ENCODE assay signal across 9 cellular contexts in the genomic region with DNA sequence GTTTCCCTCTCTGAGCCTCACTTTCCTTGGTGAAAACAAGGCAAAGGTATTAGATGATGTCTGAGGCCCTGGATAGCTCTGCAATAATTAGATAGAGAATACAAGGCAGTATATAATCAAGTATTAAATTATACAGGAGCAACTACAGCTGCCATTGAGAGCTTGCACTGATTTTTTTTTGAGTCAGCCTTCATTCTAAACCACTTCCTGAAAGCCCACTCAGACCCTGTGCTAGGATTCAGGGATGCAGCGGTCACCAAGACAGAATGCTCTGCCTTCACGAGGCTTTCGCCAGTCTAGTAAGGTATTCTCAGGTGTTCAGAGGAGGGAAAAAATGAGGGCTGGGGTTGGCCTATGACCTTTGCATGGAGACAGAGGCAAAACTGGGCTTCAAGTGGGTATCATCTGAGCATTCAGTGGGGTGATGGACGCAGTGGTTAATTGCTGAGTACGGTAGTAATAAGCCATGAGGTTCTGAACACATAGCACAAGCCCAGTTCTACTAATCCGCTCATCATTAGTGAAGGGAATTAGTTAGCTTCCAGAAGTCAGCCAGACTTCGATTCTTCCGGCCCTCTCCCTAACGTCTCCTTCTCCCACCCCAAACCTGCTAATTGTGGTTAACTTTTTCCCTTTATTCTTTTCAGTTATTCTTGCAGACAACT. TPM values are rescaled to one million over a fixed set of nuclear protein-coding genes. Genes with fewer than 3 reads are reported as not detected.
DNase-seq lines count a peak whose midpoint lies in the region; ATAC-seq and TF ChIP-seq lines count a peak whose summit lies in the region.
"Had no signal": no experiment of that assay in that cellular context is flagged by ENCODE, and none has a peak within 500 bp of the region (broad histone marks: within the 10 kb centered on the region; RNA-seq: fewer than 3 reads in every experiment).

No MANE protein-coding gene starts in this region.

- H3K27me3 Mint-ChIP-seq in CD4-positive, alpha-beta T cell: no peaks in the 10 kb centered on the region

- H4K91ac ChIP-seq in trophoblast cell (ENCODE audit: low read depth, low read length): no peak overlapping the region

- H3K18ac ChIP-seq in trophoblast cell (ENCODE audit: low read length): peak overlapping the region; percentile 17

- H4K12ac ChIP-seq in trophoblast cell (ENCODE audit: low read depth, low read length): peak overlapping the region; percentile 7

- ATAC-seq in CD4-positive, alpha-beta T cell (ENCODE audit: poor library complexity): no peak
- no peak for ATAC-seq in GM21576 (IDR thresholded peaks at IDR 0.05; ENCODE audit: unreplicated experiment)
- ATAC-seq in GM18873 (IDR thresholded peaks at IDR 0.05; ENCODE audit: low FRiP score, unreplicated experiment): no peak
- ATAC-seq in HG03457 (IDR thresholded peaks at IDR 0.05; ENCODE audit: unreplicated experiment): no peak

- peak overlapping the region; percentile 96 for H3K4ac ChIP-seq in trophoblast cell (ENCODE audit: low read depth, low read length)

- H3K4me1 ChIP-seq in trophoblast cell (ENCODE audit: control insufficient read depth in 1 of 2, insufficient read depth in 2 of 2, low read length in 2 of 2): peaks cover 16 to 21% of the 10 kb centered on the region in 2 experiments

- POLR2A ChIA-PET in CD4-positive, alpha-beta T cell (lab: Charles Lee): interaction anchor here (0.8 to 6.3 kb wide), 2 partner anchors 9 to 15 kb away, joined by 5 to 31 read pairs; no protein-coding TSS in a partner anchor

- H3K4me3 Mint-ChIP-seq in CD4-positive, alpha-beta T cell: peak overlapping the region; percentile 73

- no peak overlapping the region for H3K27ac ChIP-seq in CD4-positive, alpha-beta T cell (ENCODE audit: low read depth, low read length)
- H3K27ac ChIP-seq in coronary artery: peak overlapping the region; percentile 64 to 93
- H3K27ac ChIP-seq in trophoblast cell (ENCODE audit: low read depth, low read length): no peak overlapping the region

- H3K27me3 ChIP-seq in CD4-positive, alpha-beta T cell (ENCODE audit: control insufficient read depth, insufficient read depth, low read length): no peaks in the 10 kb centered on the region
- H3K27me3 ChIP-seq in trophoblast cell (ENCODE audit: insufficient read depth, low read length): no peaks in the 10 kb centered on the region

- no peak overlapping the region for H3K4me2 ChIP-seq in trophoblast cell (ENCODE audit: low read length)

- CTCF ChIA-PET in CD4-positive, alpha-beta T cell (lab: Charles Lee): interaction anchor here (1.4 kb wide), 1 partner anchor 15 kb away, joined by 4 read pairs; no protein-coding TSS in a partner anchor

- H3K79me2 ChIP-seq in trophoblast cell (ENCODE audit: control insufficient read depth, insufficient read depth, low read length, poor library complexity): peaks cover 25% of the 10 kb centered on the region

- H3K9me3 Mint-ChIP-seq in CD4-positive, alpha-beta T cell: no peaks in the 10 kb centered on the region

- H3K27ac Mint-ChIP-seq in CD4-positive, alpha-beta T cell: peak overlapping the region; percentile 98

- peaks cover 26% of the 10 kb centered on the region for H3K36me3 Mint-ChIP-seq in CD4-positive, alpha-beta T cell (ENCODE audit: low read depth)

- DNase-seq in CD4-positive, alpha-beta T cell: no peak
- peak; percentile 46 for DNase-seq in NCI-H2227 (lab: John Stamatoyannopoulos, UW; ENCODE audit: unreplicated experiment)
- no peak for DNase-seq in coronary artery (ENCODE audit: low spot score)
- no peak for DNase-seq in trophoblast cell
- no peak for DNase-seq in 8988T
- DNase-seq: central memory CD4-positive, alpha-beta T cell had no signal

- H2AK5ac ChIP-seq in trophoblast cell (ENCODE audit: low read length): no peak overlapping the region

- no peak for TF ChIP-seq CTCF in CD4-positive, alpha-beta T cell (IDR thresholded peaks at IDR 0.05)
- no peak for TF ChIP-seq CTCF in coronary artery (IDR thresholded peaks at IDR 0.05)

- H3K36me3 ChIP-seq in trophoblast cell (ENCODE audit: control insufficient read depth in 1 of 2, insufficient read depth in 2 of 2, low read length in 2 of 2): peaks cover 0 to 2% of the 10 kb centered on the region in 2 experiments

- no peak overlapping the region for H3K23ac ChIP-seq in trophoblast cell (ENCODE audit: low read length)

- H3K9ac ChIP-seq in trophoblast cell (ENCODE audit: low read length): no peak overlapping the region

- H3K4me1 Mint-ChIP-seq in CD4-positive, alpha-beta T cell (ENCODE audit: low read depth): peaks cover 78% of the 10 kb centered on the region

- H2BK5ac ChIP-seq in trophoblast cell (ENCODE audit: low read depth, low read length, poor library complexity): no peak overlapping the region

- WGBS in trophoblast cell (ENCODE audit: extremely low coverage, insufficient coverage, insufficient read length): no CpG with 5 or more reads among the region's 9 CpGs

- H2BK120ac ChIP-seq in trophoblast cell (ENCODE audit: insufficient read depth, low read length, poor library complexity): no peak overlapping the region

- H3K14ac ChIP-seq in trophoblast cell (ENCODE audit: low read length): no peak overlapping the region

- intact Hi-C loops in CD4-positive, alpha-beta T cell (cut with DNase I, micrococcal nuclease): loop anchor here in 1 of 2 experiments (5.0 kb wide), 2 partner anchors 58 to 77 kb away; no protein-coding TSS in a partner anchor

- H3K4me3 ChIP-seq in coronary artery: peak overlapping the region; percentile 89
- H3K4me3 ChIP-seq in trophoblast cell (ENCODE audit: low read depth, low read length): no peak overlapping the region

- peak overlapping the region; percentile 22 for H4K8ac ChIP-seq in trophoblast cell (ENCODE audit: low read depth, low read length)

- no peaks in the 10 kb centered on the region for H3K9me3 ChIP-seq in CD4-positive, alpha-beta T cell (ENCODE audit: control insufficient read depth, low read length)
- no peaks in the 10 kb centered on the region for H3K9me3 ChIP-seq in trophoblast cell (ENCODE audit: insufficient read depth, low read depth, low read length)

- no peak overlapping the region for H2AFZ ChIP-seq in trophoblast cell (ENCODE audit: insufficient read depth, low read length, poor library complexity)

- peaks cover 11% of the 10 kb centered on the region for H3K79me1 ChIP-seq in trophoblast cell (ENCODE audit: low read length)

- H2BK12ac ChIP-seq in trophoblast cell (ENCODE audit: low read length): no peak overlapping the region

RNA-seq across cellular contexts. Expression of gene VGLL4, which starts 3.6 kb away (rescaled TPM):
- total RNA-seq in CD4-positive, alpha-beta T cell: 10 to 100 TPM; 10.5 to 11.3 TPM
- 44.1 and 47.0 TPM in 2 replicates for polyA plus RNA-seq in trophoblast cell (2013)

Comparison
In these comparisons a context has a peak if more than half of its experiments do, and no peak if none do; other contexts are left out.
1. H3K27ac ChIP-seq: peak in coronary artery (2 of 2); none in CD4-positive, alpha-beta T cell (single experiment) and trophoblast cell (single experiment).